Comparison of ENCODE assay signal across 1 cellular context in the genomic region with DNA sequence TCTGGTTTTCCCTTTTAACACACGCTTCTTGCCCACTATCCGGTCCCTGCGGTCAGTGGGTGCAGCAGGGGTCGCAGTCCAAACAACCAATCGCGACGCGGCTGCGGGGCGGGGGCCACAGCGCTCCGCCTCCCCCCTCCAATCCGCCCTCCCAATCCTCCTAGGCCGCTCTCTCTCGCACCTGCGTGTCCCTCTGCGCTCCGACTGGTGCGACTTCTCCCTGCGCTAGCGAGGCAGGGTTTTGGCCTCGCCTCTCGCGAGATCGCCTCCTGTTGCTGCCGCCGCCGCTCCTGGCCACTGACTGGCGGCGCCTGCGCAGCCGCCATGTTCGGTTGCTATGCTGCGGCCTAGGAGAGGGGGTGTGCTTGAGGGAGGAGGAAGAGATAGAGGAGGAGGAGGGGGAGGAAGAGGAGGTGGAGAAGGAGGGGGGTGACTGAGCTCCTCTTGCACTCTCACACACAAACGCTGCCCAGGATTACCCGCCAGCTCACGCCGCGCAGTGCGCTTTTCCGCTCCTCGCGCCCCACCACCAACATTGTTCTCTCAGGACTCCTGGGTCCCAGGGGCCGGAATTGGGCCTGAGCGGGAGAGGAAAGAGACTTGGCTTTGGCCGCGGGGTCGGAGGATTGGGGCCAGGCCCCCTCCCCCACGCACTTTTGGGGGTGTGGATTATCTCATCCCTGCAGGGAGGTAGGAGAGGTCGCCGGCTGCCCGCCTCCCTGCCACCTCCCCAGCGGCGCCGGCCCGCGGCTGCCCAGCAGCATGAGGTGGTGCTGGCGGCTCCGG.
TF ChIP-seq lines count a peak whose summit lies in the region.

A gene with protein sequence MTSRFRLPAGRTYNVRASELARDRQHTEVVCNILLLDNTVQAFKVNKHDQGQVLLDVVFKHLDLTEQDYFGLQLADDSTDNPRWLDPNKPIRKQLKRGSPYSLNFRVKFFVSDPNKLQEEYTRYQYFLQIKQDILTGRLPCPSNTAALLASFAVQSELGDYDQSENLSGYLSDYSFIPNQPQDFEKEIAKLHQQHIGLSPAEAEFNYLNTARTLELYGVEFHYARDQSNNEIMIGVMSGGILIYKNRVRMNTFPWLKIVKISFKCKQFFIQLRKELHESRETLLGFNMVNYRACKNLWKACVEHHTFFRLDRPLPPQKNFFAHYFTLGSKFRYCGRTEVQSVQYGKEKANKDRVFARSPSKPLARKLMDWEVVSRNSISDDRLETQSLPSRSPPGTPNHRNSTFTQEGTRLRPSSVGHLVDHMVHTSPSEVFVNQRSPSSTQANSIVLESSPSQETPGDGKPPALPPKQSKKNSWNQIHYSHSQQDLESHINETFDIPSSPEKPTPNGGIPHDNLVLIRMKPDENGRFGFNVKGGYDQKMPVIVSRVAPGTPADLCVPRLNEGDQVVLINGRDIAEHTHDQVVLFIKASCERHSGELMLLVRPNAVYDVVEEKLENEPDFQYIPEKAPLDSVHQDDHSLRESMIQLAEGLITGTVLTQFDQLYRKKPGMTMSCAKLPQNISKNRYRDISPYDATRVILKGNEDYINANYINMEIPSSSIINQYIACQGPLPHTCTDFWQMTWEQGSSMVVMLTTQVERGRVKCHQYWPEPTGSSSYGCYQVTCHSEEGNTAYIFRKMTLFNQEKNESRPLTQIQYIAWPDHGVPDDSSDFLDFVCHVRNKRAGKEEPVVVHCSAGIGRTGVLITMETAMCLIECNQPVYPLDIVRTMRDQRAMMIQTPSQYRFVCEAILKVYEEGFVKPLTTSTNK (plus strand): TSS at position 472 of the 786 bp plus-strand sequence. CDS start 49,932 bp downstream, outside the sequence.

TF ChIP-seq in HepG2, 621 proteins besides CTCF, POLR2A, EP300 and RAD21 (continued from another document and continues in another):
- TF ChIP-seq, protein P1, sequence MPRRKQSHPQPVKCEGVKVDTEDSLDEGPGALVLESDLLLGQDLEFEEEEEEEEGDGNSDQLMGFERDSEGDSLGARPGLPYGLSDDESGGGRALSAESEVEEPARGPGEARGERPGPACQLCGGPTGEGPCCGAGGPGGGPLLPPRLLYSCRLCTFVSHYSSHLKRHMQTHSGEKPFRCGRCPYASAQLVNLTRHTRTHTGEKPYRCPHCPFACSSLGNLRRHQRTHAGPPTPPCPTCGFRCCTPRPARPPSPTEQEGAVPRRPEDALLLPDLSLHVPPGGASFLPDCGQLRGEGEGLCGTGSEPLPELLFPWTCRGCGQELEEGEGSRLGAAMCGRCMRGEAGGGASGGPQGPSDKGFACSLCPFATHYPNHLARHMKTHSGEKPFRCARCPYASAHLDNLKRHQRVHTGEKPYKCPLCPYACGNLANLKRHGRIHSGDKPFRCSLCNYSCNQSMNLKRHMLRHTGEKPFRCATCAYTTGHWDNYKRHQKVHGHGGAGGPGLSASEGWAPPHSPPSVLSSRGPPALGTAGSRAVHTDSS (CRISPR knock-in tag; conservative IDR thresholded peaks at IDR 0.05), result no peak
- TF ChIP-seq, protein P2, sequence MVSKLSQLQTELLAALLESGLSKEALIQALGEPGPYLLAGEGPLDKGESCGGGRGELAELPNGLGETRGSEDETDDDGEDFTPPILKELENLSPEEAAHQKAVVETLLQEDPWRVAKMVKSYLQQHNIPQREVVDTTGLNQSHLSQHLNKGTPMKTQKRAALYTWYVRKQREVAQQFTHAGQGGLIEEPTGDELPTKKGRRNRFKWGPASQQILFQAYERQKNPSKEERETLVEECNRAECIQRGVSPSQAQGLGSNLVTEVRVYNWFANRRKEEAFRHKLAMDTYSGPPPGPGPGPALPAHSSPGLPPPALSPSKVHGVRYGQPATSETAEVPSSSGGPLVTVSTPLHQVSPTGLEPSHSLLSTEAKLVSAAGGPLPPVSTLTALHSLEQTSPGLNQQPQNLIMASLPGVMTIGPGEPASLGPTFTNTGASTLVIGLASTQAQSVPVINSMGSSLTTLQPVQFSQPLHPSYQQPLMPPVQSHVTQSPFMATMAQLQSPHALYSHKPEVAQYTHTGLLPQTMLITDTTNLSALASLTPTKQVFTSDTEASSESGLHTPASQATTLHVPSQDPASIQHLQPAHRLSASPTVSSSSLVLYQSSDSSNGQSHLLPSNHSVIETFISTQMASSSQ (IDR thresholded peaks at IDR 0.05; ENCODE audit: low read depth), result peak; percentile 26; the same call in 1 of the 2 replicates
- TF ChIP-seq, protein P2 (CRISPR knock-in tag; IDR thresholded peaks at IDR 0.05; ENCODE audit: borderline replicate concordance), result no peak
- TF ChIP-seq SP2 (CRISPR knock-in tag; IDR thresholded peaks at IDR 0.05), result peak; percentile 58; the same call in 1 of the 2 replicates
- peak; percentile 49; the same call in 1 of the 2 replicates for TF ChIP-seq SSRP1 (CRISPR knock-in tag; IDR thresholded peaks at IDR 0.05)
- TF ChIP-seq ZSCAN30 (CRISPR knock-in tag; IDR thresholded peaks at IDR 0.05), result no peak; the same call in 1 of the 2 replicates
- TF ChIP-seq NFIB (CRISPR knock-in tag; IDR thresholded peaks at IDR 0.05; ENCODE audit: borderline replicate concordance), result no peak
- TF ChIP-seq ZNF510 (CRISPR knock-in tag; IDR thresholded peaks at IDR 0.05; ENCODE audit: low read depth), result 0 out of 2 replicates have a peak, but pooled peaks have one; percentile 9
- no peak for TF ChIP-seq NCOA5 (CRISPR knock-in tag; IDR thresholded peaks at IDR 0.05)
- TF ChIP-seq DR1 (CRISPR knock-in tag; IDR thresholded peaks at IDR 0.05), result peak; percentile 95
- TF ChIP-seq ETV6 (CRISPR knock-in tag; conservative IDR thresholded peaks at IDR 0.05), result peak; percentile 25; the same call in 1 of the 2 replicates
- TF ChIP-seq CBX5 (CRISPR knock-in tag; IDR thresholded peaks at IDR 0.05; ENCODE audit: borderline replicate concordance), result peak; percentile 98
- peak; percentile 93 for TF ChIP-seq PHF5A (CRISPR knock-in tag; IDR thresholded peaks at IDR 0.05; ENCODE audit: low read depth, unreplicated experiment)
- TF ChIP-seq, protein P3, sequence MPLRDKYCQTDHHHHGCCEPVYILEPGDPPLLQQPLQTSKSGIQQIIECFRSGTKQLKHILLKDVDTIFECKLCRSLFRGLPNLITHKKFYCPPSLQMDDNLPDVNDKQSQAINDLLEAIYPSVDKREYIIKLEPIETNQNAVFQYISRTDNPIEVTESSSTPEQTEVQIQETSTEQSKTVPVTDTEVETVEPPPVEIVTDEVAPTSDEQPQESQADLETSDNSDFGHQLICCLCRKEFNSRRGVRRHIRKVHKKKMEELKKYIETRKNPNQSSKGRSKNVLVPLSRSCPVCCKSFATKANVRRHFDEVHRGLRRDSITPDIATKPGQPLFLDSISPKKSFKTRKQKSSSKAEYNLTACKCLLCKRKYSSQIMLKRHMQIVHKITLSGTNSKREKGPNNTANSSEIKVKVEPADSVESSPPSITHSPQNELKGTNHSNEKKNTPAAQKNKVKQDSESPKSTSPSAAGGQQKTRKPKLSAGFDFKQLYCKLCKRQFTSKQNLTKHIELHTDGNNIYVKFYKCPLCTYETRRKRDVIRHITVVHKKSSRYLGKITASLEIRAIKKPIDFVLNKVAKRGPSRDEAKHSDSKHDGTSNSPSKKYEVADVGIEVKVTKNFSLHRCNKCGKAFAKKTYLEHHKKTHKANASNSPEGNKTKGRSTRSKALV (CRISPR knock-in tag; IDR thresholded peaks at IDR 0.05), result peak; percentile 26; the same call in 1 of the 2 replicates
- TF ChIP-seq, protein P4, sequence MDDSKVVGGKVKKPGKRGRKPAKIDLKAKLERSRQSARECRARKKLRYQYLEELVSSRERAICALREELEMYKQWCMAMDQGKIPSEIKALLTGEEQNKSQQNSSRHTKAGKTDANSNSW (CRISPR knock-in tag; IDR thresholded peaks at IDR 0.05; ENCODE audit: borderline replicate concordance), result no peak; the same call in 1 of the 2 replicates
- 0 out of 2 replicates have a peak, but pooled peaks have one; percentile 21 for TF ChIP-seq ZNF724P (CRISPR knock-in tag; IDR thresholded peaks at IDR 0.05; ENCODE audit: borderline replicate concordance)
- peak; percentile 53 for TF ChIP-seq FOSL2 (CRISPR knock-in tag; IDR thresholded peaks at IDR 0.05)
- TF ChIP-seq ZNF10 (CRISPR knock-in tag; IDR thresholded peaks at IDR 0.05; ENCODE audit: borderline replicate concordance, low read depth), result no peak
- TF ChIP-seq, protein P5, sequence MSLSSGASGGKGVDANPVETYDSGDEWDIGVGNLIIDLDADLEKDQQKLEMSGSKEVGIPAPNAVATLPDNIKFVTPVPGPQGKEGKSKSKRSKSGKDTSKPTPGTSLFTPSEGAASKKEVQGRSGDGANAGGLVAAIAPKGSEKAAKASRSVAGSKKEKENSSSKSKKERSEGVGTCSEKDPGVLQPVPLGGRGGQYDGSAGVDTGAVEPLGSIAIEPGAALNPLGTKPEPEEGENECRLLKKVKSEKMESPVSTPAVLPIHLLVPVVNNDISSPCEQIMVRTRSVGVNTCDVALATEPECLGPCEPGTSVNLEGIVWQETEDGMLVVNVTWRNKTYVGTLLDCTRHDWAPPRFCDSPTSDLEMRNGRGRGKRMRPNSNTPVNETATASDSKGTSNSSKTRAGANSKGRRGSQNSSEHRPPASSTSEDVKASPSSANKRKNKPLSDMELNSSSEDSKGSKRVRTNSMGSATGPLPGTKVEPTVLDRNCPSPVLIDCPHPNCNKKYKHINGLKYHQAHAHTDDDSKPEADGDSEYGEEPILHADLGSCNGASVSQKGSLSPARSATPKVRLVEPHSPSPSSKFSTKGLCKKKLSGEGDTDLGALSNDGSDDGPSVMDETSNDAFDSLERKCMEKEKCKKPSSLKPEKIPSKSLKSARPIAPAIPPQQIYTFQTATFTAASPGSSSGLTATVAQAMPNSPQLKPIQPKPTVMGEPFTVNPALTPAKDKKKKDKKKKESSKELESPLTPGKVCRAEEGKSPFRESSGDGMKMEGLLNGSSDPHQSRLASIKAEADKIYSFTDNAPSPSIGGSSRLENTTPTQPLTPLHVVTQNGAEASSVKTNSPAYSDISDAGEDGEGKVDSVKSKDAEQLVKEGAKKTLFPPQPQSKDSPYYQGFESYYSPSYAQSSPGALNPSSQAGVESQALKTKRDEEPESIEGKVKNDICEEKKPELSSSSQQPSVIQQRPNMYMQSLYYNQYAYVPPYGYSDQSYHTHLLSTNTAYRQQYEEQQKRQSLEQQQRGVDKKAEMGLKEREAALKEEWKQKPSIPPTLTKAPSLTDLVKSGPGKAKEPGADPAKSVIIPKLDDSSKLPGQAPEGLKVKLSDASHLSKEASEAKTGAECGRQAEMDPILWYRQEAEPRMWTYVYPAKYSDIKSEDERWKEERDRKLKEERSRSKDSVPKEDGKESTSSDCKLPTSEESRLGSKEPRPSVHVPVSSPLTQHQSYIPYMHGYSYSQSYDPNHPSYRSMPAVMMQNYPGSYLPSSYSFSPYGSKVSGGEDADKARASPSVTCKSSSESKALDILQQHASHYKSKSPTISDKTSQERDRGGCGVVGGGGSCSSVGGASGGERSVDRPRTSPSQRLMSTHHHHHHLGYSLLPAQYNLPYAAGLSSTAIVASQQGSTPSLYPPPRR (CRISPR knock-in tag; IDR thresholded peaks at IDR 0.05; ENCODE audit: borderline replicate concordance), result peak; percentile 41; the same call in 1 of the 2 replicates
- TF ChIP-seq LCORL (IDR thresholded peaks at IDR 0.05), result no peak
- peak; percentile 99 for TF ChIP-seq LCORL (CRISPR knock-in tag; IDR thresholded peaks at IDR 0.05)
- TF ChIP-seq JUN (CRISPR knock-in tag; IDR thresholded peaks at IDR 0.05), result peak; percentile 71; the same call in 1 of the 2 replicates
- peak; percentile 76 for TF ChIP-seq SP5 (CRISPR knock-in tag; IDR thresholded peaks at IDR 0.05; ENCODE audit: borderline replicate concordance, low read depth)
- no peak for TF ChIP-seq CC2D1A (CRISPR knock-in tag; IDR thresholded peaks at IDR 0.05)
- TF ChIP-seq, protein P6, sequence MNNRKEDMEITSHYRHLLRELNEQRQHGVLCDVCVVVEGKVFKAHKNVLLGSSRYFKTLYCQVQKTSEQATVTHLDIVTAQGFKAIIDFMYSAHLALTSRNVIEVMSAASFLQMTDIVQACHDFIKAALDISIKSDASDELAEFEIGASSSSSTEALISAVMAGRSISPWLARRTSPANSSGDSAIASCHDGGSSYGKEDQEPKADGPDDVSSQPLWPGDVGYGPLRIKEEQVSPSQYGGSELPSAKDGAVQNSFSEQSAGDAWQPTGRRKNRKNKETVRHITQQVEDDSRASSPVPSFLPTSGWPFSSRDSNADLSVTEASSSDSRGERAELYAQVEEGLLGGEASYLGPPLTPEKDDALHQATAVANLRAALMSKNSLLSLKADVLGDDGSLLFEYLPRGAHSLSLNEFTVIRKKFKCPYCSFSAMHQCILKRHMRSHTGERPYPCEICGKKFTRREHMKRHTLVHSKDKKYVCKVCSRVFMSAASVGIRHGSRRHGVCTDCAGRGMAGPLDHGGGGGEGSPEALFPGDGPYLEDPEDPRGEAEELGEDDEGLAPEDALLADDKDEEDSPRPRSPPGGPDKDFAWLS (CRISPR knock-in tag; IDR thresholded peaks at IDR 0.05; ENCODE audit: borderline replicate concordance), result no peak; the same call in 1 of the 2 replicates
- peak; percentile 95 for TF ChIP-seq MTF2 (CRISPR knock-in tag; IDR thresholded peaks at IDR 0.05; ENCODE audit: borderline replicate concordance)
- no peak for TF ChIP-seq ZNF326 (CRISPR knock-in tag; IDR thresholded peaks at IDR 0.05; ENCODE audit: borderline replicate concordance)
- TF ChIP-seq PHF20 (CRISPR knock-in tag; IDR thresholded peaks at IDR 0.05), result peak; percentile 73
- peak; percentile 48; the same call in 1 of the 2 replicates for TF ChIP-seq ZNF567 (CRISPR knock-in tag; IDR thresholded peaks at IDR 0.05; ENCODE audit: borderline replicate concordance)
- peak; percentile 88 for TF ChIP-seq RBFOX2 (IDR thresholded peaks at IDR 0.05; ENCODE audit: low read depth, low read length)
- TF ChIP-seq, protein P7, sequence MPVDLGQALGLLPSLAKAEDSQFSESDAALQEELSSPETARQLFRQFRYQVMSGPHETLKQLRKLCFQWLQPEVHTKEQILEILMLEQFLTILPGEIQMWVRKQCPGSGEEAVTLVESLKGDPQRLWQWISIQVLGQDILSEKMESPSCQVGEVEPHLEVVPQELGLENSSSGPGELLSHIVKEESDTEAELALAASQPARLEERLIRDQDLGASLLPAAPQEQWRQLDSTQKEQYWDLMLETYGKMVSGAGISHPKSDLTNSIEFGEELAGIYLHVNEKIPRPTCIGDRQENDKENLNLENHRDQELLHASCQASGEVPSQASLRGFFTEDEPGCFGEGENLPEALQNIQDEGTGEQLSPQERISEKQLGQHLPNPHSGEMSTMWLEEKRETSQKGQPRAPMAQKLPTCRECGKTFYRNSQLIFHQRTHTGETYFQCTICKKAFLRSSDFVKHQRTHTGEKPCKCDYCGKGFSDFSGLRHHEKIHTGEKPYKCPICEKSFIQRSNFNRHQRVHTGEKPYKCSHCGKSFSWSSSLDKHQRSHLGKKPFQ (CRISPR knock-in tag; IDR thresholded peaks at IDR 0.05; ENCODE audit: insufficient replicate concordance), result peak; percentile 76
- no peak for TF ChIP-seq ZNF530 (CRISPR knock-in tag; IDR thresholded peaks at IDR 0.05; ENCODE audit: low read depth)
- 0 out of 2 replicates have a peak, but pooled peaks have one; percentile 8 for TF ChIP-seq NR2F6 (IDR thresholded peaks at IDR 0.05)
- TF ChIP-seq NR2F6 (CRISPR knock-in tag; IDR thresholded peaks at IDR 0.05), result peak; percentile 57; the same call in 1 of the 2 replicates
- TF ChIP-seq YY1 (IDR thresholded peaks at IDR 0.05; ENCODE audit: insufficient read depth, insufficient replicate concordance, low read depth, low read length), result peak; percentile 97
